ENCODE assay signal across 8 cellular contexts in the genomic region with DNA sequence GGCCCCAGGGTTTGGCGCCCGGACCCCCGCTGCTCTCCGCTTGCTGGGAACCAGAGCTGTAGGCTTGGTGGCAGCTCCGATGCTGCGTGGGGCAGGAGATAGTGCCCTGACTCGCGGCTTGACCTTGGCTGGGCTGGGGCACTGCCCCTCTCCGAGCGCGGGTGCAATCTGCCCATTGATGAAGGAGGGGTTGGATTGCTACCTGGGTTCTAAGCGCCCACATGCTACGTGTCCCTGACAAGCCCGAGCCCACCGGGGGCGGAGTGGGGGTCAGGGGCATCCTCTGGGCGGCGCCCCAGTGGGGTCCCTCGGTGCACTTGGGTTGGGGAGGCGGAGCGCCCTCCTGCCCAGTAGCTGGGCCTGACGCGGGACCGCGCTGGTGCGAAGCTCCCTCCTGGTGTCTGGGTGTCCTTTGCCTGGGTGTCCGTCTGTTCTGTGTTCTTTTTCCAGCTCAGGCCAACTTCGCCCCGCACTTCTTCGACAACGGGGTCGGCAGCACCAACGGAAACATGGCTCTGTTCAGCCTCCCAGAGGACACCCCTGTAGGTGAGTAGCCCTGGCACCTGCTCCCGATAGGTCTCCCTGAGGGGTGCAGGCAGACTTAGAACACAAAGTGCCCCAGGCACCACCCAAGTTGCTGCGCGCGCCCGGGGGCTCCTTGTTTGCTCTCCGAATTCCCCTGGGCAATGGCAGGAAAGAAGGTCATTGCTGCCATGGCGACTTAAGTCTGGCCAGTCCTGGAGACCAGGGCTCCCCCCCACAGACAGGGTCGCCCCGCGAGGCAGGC. TPM values are rescaled to one million over a fixed set of nuclear protein-coding genes. Genes with fewer than 3 reads are reported as not detected.
DNase-seq lines count a peak whose midpoint lies in the region; TF ChIP-seq lines count a peak whose summit lies in the region.

No MANE protein-coding gene starts in this region.

- no peaks in the 10 kb centered on the region for H3K9me3 Mint-ChIP-seq in CD8-positive, alpha-beta memory T cell
- H3K9me3 Mint-ChIP-seq in nephron: no peaks in the 10 kb centered on the region

- peak overlapping the region; percentile 43 for H3K4me3 ChIP-seq in CD8-positive, alpha-beta memory T cell (ENCODE audit: low read length)
- peak overlapping the region; percentile 55 for H3K4me3 ChIP-seq in H7 (ENCODE audit: insufficient read depth, low read depth, low read length)
- H3K4me3 ChIP-seq in colonic mucosa: peak overlapping the region; percentile 51

- POLR2A ChIA-PET in CD8-positive, alpha-beta memory T cell (lab: Charles Lee): interaction anchor here (2.3 kb wide), 1 partner anchor 18 kb away, joined by 8 read pairs; no protein-coding TSS in a partner anchor

- intact Hi-C loops in colonic mucosa (cut with DNase I): no loop called here

- CTCF ChIA-PET in CD8-positive, alpha-beta memory T cell (lab: Charles Lee): interaction anchor here (0.9 to 1.5 kb wide), 4 partner anchors 10 to 47 kb away, joined by 3 to 9 read pairs (median 6); no protein-coding TSS in a partner anchor

- peaks cover 14 to 35% (median 23%) of the 10 kb centered on the region in 3 donors for H3K4me1 Mint-ChIP-seq in CD8-positive, alpha-beta memory T cell
- no peaks in the 10 kb centered on the region for H3K4me1 Mint-ChIP-seq in nephron

- H3K27me3 ChIP-seq in CD8-positive, alpha-beta memory T cell (ENCODE audit: insufficient read depth, low read length, poor library complexity, severe bottlenecking): peaks cover 19% of the 10 kb centered on the region
- H3K27me3 ChIP-seq in H7 (ENCODE audit: control insufficient read depth, insufficient read depth, low read length) (peaks cover 45% of the 10 kb centered on the region), colonic mucosa (no peaks in the 10 kb centered on the region)

- peak overlapping the region; percentile 69 to 90 (median 74) for H3K4me3 Mint-ChIP-seq in CD8-positive, alpha-beta memory T cell
- peak overlapping the region; percentile 32 to 62 (median 60) for H3K4me3 Mint-ChIP-seq in nephron

- H3K36me3 Mint-ChIP-seq in CD8-positive, alpha-beta memory T cell: no peaks in the 10 kb centered on the region
- H3K36me3 Mint-ChIP-seq in nephron (ENCODE audit: low read depth): no peaks in the 10 kb centered on the region

- H3K27ac ChIP-seq in CD8-positive, alpha-beta memory T cell (ENCODE audit: low read depth, low read length): no peak overlapping the region
- peak overlapping the region; percentile 77 for H3K27ac ChIP-seq in colonic mucosa

- H3K27ac Mint-ChIP-seq in CD8-positive, alpha-beta memory T cell: peak overlapping the region in 5 of 8 donors; percentile 19 to 61 (median 47)
- H3K27ac Mint-ChIP-seq in nephron: no peak overlapping the region

- no peaks in the 10 kb centered on the region for H3K9me3 ChIP-seq in CD8-positive, alpha-beta memory T cell (ENCODE audit: low read length)
- H3K9me3 ChIP-seq in colonic mucosa: no peaks in the 10 kb centered on the region

- H3K27me3 Mint-ChIP-seq in CD8-positive, alpha-beta memory T cell: peaks cover 5 to 9% of the 10 kb centered on the region in 2 donors
- peaks cover 89% of the 10 kb centered on the region for H3K27me3 Mint-ChIP-seq in nephron (ENCODE audit: low read depth)

- no peaks in the 10 kb centered on the region for H3K36me3 ChIP-seq in CD8-positive, alpha-beta memory T cell (ENCODE audit: insufficient read depth, low read length)
- H3K36me3 ChIP-seq in H7 (replicated peaks; ENCODE audit: control insufficient read depth, insufficient read depth, low read length) (no peaks in the 10 kb centered on the region; the same call in 1 of the 2 replicates), colonic mucosa (no peaks in the 10 kb centered on the region)

- no peak for DNase-seq in CD8-positive, alpha-beta memory T cell
- DNase-seq in H7: peak; percentile 77
- DNase-seq in colonic mucosa: no peak
- DNase-seq in iPS-NIHi7 (ENCODE audit: extremely low spot score): no peak
- DNase-seq in GM19240 (ENCODE audit: insufficient read length, low spot score): no peak
- no peak for DNase-seq in NCI-H446 treated with DMSO at 0.1 percent for 48 hours (lab: John Stamatoyannopoulos, UW)
- DNase-seq in NCI-H2081 (lab: John Stamatoyannopoulos, UW): no peak

- H3K4me1 ChIP-seq in CD8-positive, alpha-beta memory T cell (ENCODE audit: insufficient read depth, low read length): peaks cover 27% of the 10 kb centered on the region
- peaks cover 17% of the 10 kb centered on the region for H3K4me1 ChIP-seq in colonic mucosa

- TF ChIP-seq CTCF in colonic mucosa (IDR thresholded peaks at IDR 0.05) (no peak), nephron (IDR thresholded peaks at IDR 0.05; ENCODE audit: unreplicated experiment in 3 of 3) (no peak)

- H3K9ac ChIP-seq in colonic mucosa (ENCODE audit: low read depth in 2 of 2, low read length in 2 of 2): peak overlapping the region; percentile 69 to 76

RNA-seq across cellular contexts. Expression of a gene that starts 0.9 kb away (rescaled TPM):
- total RNA-seq in CD8-positive, alpha-beta memory T cell: 1 to 10 TPM; 1.4 to 1.7 TPM
- polyA plus RNA-seq in CD8-positive, alpha-beta memory T cell: 1.4 TPM
- 0.90 and 1.7 TPM in 2 replicates for total RNA-seq in H7 (2014; rRNA removed; shearing (Covaris generic))
- 100 to 1,000 TPM in 1 of 2 donors, 10 to 100 TPM in 1; 99.3 to 105 TPM for total RNA-seq in colonic mucosa

RNA-seq across cellular contexts. Expression of a gene that starts 21.6 kb away (rescaled TPM):
- total RNA-seq in CD8-positive, alpha-beta memory T cell: not detected
- polyA plus RNA-seq in CD8-positive, alpha-beta memory T cell: not detected
- total RNA-seq in H7 (2014; rRNA removed; shearing (Covaris generic)): not detected in 2 replicates
- 100 to 1,000 TPM; 515 to 560 TPM for total RNA-seq in colonic mucosa

RNA-seq across cellular contexts. Expression of a gene that starts 30.1 kb away (rescaled TPM):
- not detected for total RNA-seq in CD8-positive, alpha-beta memory T cell
- not detected for polyA plus RNA-seq in CD8-positive, alpha-beta memory T cell
- not detected in 2 replicates for total RNA-seq in H7 (2014; rRNA removed; shearing (Covaris generic))
- not detected for total RNA-seq in colonic mucosa

RNA-seq across cellular contexts. Expression of a gene that starts 46.1 kb away (rescaled TPM):
- total RNA-seq in CD8-positive, alpha-beta memory T cell: not detected
- not detected for polyA plus RNA-seq in CD8-positive, alpha-beta memory T cell
- not detected in 2 replicates for total RNA-seq in H7 (2014; rRNA removed; shearing (Covaris generic))
- total RNA-seq in colonic mucosa: not detected

RNA-seq across cellular contexts. Expression of a gene that starts 49.6 kb away (rescaled TPM):
- not detected for total RNA-seq in CD8-positive, alpha-beta memory T cell
- polyA plus RNA-seq in CD8-positive, alpha-beta memory T cell: not detected
- total RNA-seq in H7 (2014; rRNA removed; shearing (Covaris generic)): not detected in 2 replicates
- not detected for total RNA-seq in colonic mucosa

Comparison
In these comparisons a context has a peak if more than half of its experiments do, and no peak if none do; other contexts are left out.
1. H3K27ac Mint-ChIP-seq: peak in CD8-positive, alpha-beta memory T cell (5 of 8); none in nephron (0 of 3).
2. RNA of a gene that starts 0.9 kb away (total RNA-seq): 99.3 to 105 TPM in colonic mucosa; 1.4 to 1.7 TPM in CD8-positive, alpha-beta memory T cell and 0.90 to 1.7 TPM in H7; every median in the first group is over 10 times any median in the second.
3. RNA of a gene that starts 21.6 kb away (total RNA-seq): 515 to 560 TPM in colonic mucosa; not detected in CD8-positive, alpha-beta memory T cell and not detected in H7; every median in the first group is over 100 times any median in the second.
4. Peak in every context shown above with its lines, with median percentiles within 50 percentile points of each other: H3K4me3 ChIP-seq.